ENCODE assay signal across 12 cellular contexts in the genomic region with DNA sequence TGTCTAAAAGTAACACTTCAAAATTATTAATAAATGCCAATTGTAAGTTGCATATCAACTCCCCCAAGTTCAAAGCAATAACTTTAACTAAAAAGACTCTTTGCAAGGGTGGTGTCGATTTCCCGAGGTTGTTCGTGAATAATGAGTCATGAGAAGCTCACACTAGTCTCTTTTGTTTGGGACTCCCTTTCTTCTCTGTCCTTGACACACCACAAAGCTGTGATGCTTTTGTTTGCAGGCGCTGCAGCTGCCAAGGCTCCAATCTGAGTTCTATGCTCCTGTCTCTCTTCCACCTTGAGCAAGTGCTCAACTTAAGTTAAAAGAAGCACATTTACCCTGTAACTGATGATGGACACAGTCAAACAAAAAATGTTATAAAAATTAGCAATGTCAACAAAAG.
DNase-seq lines count a peak whose midpoint lies in the region; ATAC-seq, FAIRE-seq and TF ChIP-seq lines count a peak whose summit lies in the region.
"Had no signal": no experiment of that assay in that cellular context is flagged by ENCODE, and none has a peak within 500 bp of the region (broad histone marks: within the 10 kb centered on the region; RNA-seq: fewer than 3 reads in every experiment).

No MANE protein-coding gene starts in this region.

- H3T11ph ChIP-seq in H9 (ENCODE audit: low read length): no peak overlapping the region

- H3K79me2 ChIP-seq in H9 (ENCODE audit: insufficient read depth, low read length) (no peaks in the 10 kb centered on the region), PC-3 (ENCODE audit: low read length) (no peaks in the 10 kb centered on the region), H1 (ENCODE audit: control insufficient read depth in 1 of 2, insufficient read depth in 2 of 2, low read length in 2 of 2) (peaks cover 0 to 36% of the 10 kb centered on the region in 2 experiments; a peak in 2 of 4 replicates)

- no peak for TF ChIP-seq EP300 in H1 (IDR thresholded peaks at IDR 0.05; ENCODE audit: borderline replicate concordance in 1 of 2, low read depth in 2 of 2, low read length in 2 of 2)

- H3K79me1 ChIP-seq in H9 (ENCODE audit: insufficient read depth, low read depth, low read length, poor library complexity, severe bottlenecking) (peaks cover 3% of the 10 kb centered on the region), H1 (ENCODE audit: low read depth, low read length) (peaks cover 2% of the 10 kb centered on the region; the same call in 1 of the 2 replicates)

- CTCF ChIA-PET in PC-3 (lab: Charles Lee) (interaction anchor here (0.7 kb wide), 1 partner anchor 174 kb away, joined by 3 read pairs; no protein-coding TSS in a partner anchor), H1 (lab: Charles Lee; ENCODE audit: partially characterized antibody) (interaction anchor here (1.8 kb wide), 1 partner anchor 12 kb away, joined by 9 read pairs; no protein-coding TSS in a partner anchor)

- no peak for TF ChIP-seq CTCF in H9 (conservative IDR thresholded peaks at IDR 0.05)
- no peak for TF ChIP-seq CTCF in PC-3 (conservative IDR thresholded peaks at IDR 0.05; ENCODE audit: low read depth, low read length)
- no peak for TF ChIP-seq CTCF in H1 (IDR thresholded peaks at IDR 0.05; ENCODE audit: control extremely low read depth in 1 of 3, insufficient read depth in 1 of 3, low read depth in 1 of 3, low read length in 3 of 3)
- TF ChIP-seq CTCF in nephron (IDR thresholded peaks at IDR 0.05; ENCODE audit: unreplicated experiment in 3 of 3): no peak

- H2BK120ac ChIP-seq in H9 (ENCODE audit: low read depth, low read length, poor library complexity, severe bottlenecking) (no peak overlapping the region), H1 (replicated peaks; ENCODE audit: low read depth, low read length) (no peak overlapping the region)

- H3K4me3 ChIP-seq in PC-3 (ENCODE audit: low read length) (no peak overlapping the region), H1 (ENCODE audit: extremely low read depth in 1 of 4, insufficient read depth in 2 of 4, low read depth in 3 of 4, low read length in 4 of 4) (no peak overlapping the region)

- intact Hi-C loops in PC-3 (cut with micrococcal nuclease): no loop called here
- intact Hi-C loops in cardiac septum (cut with DNase I): no loop called here

- H3K4me1 ChIP-seq in H9 (ENCODE audit: insufficient read depth, low read length) (peaks cover 7% of the 10 kb centered on the region; the same call in 1 of the 2 replicates), PC-3 (ENCODE audit: insufficient read depth, low read length) (peaks cover 8% of the 10 kb centered on the region; the same call in 1 of the 2 replicates), H1 (replicated peaks in 1 of 4; ENCODE audit: control insufficient read depth in 3 of 4, insufficient read depth in 4 of 4, low read length in 3 of 4) (peaks cover 0 to 12% (median 9%) of the 10 kb centered on the region in 4 experiments; a peak in 4 of 7 replicates)

- H2BK12ac ChIP-seq in H9 (ENCODE audit: insufficient read length, low read depth, low read length): no peak overlapping the region
- no peak overlapping the region for H2BK12ac ChIP-seq in H1 (ENCODE audit: low read depth, low read length)

- H3F3A ChIP-seq in PC-3 (ENCODE audit: low read length, unreplicated experiment): no peaks in the 10 kb centered on the region

- H3K14ac ChIP-seq in H9 (ENCODE audit: insufficient read depth, low read length) (no peak overlapping the region), H1 (ENCODE audit: insufficient read length) (no peak overlapping the region)

- H2BK20ac ChIP-seq in H9 (ENCODE audit: low read depth, low read length, poor library complexity, severe bottlenecking) (no peak overlapping the region), H1 (ENCODE audit: low read length) (no peak overlapping the region)

- H3K27ac Mint-ChIP-seq in H9: peak overlapping the region; percentile 32 to 54 (median 42); a peak in 3 of 7 replicates
- peak overlapping the region in 2 of 3 experiments; percentile 3 to 54 for H3K27ac Mint-ChIP-seq in nephron
- H3K27ac Mint-ChIP-seq: T-helper 2 cell treated with Interferon-gamma antibody and Interleukin-4, amounts not matched to agents 5 μg/mL and 100 μg/mL, for 36 hours had no signal

- H3K4me3 Mint-ChIP-seq in H9: no peak overlapping the region
- no peak overlapping the region for H3K4me3 Mint-ChIP-seq in nephron
- H3K4me3 Mint-ChIP-seq: T-helper 2 cell treated with Interferon-gamma antibody and Interleukin-4, amounts not matched to agents 5 μg/mL and 100 μg/mL, for 36 hours had no signal

- no peak overlapping the region for H3K56ac ChIP-seq in H9 (ENCODE audit: insufficient read length, low read depth, low read length)
- H3K56ac ChIP-seq in H1 (replicated peaks; ENCODE audit: insufficient read length, low read depth, low read length): no peak overlapping the region

- no peak for TF ChIP-seq POLR2A in H1 (IDR thresholded peaks at IDR 0.05; ENCODE audit: control extremely low read depth in 1 of 2, low read depth in 2 of 2, low read length in 2 of 2)

- no peaks in the 10 kb centered on the region for H3K9me2 ChIP-seq in PC-3 (replicated peaks; ENCODE audit: low read length)

- H3K9ac ChIP-seq in H9 (ENCODE audit: extremely low read depth, insufficient read length, low read length) (no peak overlapping the region), PC-3 (ENCODE audit: low read length) (no peak overlapping the region), H1 (replicated peaks in 1 of 4; ENCODE audit: extremely low read depth in 1 of 4, low read depth in 3 of 4, low read length in 3 of 4) (no peak overlapping the region)

- no peaks in the 10 kb centered on the region for H3K9me3 ChIP-seq in H9 (ENCODE audit: control insufficient read depth, low read depth, low read length)
- H3K9me3 ChIP-seq in PC-3 (ENCODE audit: low read length): no peaks in the 10 kb centered on the region
- no peaks in the 10 kb centered on the region for H3K9me3 ChIP-seq in H1 (ENCODE audit: insufficient read depth in 2 of 2, low read depth in 1 of 2, low read length in 1 of 2)

- H3K23me2 ChIP-seq in H9 (ENCODE audit: insufficient read length, low read depth, low read length, poor library complexity, severe bottlenecking) (no peaks in the 10 kb centered on the region), H1 (ENCODE audit: low read depth, low read length) (no peaks in the 10 kb centered on the region)

- no peak overlapping the region for H2BK15ac ChIP-seq in H9 (ENCODE audit: low read depth, low read length)
- H2BK15ac ChIP-seq in H1 (ENCODE audit: low read length): no peak overlapping the region

- H3K27me3 ChIP-seq in H9 (ENCODE audit: insufficient read depth, low read length) (no peaks in the 10 kb centered on the region), PC-3 (ENCODE audit: low read length) (no peaks in the 10 kb centered on the region), H1 (replicated peaks in 1 of 4; ENCODE audit: control insufficient read depth in 3 of 4, extremely low read depth in 1 of 4, insufficient read depth in 3 of 4, low read length in 3 of 4) (no peaks in the 10 kb centered on the region)

- ATAC-seq in PC-3: peak; percentile 90
- ATAC-seq in GM18868 (IDR thresholded peaks at IDR 0.05; ENCODE audit: unreplicated experiment): no peak

- peak; percentile 55 for FAIRE-seq in H1 (lab: Jason Lieb, UNC)

- no peaks in the 10 kb centered on the region for H4K20me1 ChIP-seq in H9 (ENCODE audit: control insufficient read depth, insufficient read depth, insufficient read length)
- no peaks in the 10 kb centered on the region; the same call in 1 of the 2 replicates for H4K20me1 ChIP-seq in PC-3 (ENCODE audit: low read length)
- H4K20me1 ChIP-seq in H1 (replicated peaks in 1 of 2; ENCODE audit: control insufficient read depth in 1 of 2, insufficient read depth in 2 of 2, low read length in 2 of 2): peaks cover 0 to 6% of the 10 kb centered on the region in 2 experiments

- DNase-seq in H9 (no peak), PC-3 (peak; percentile 55), H1 (ENCODE audit: low read depth in 1 of 2, low spot score in 2 of 2) (no peak), cardiac septum (ENCODE audit: low spot score) (no peak), NCI-H187 (lab: John Stamatoyannopoulos, UW) (no peak)
- DNase-seq in activated CD4-positive, alpha-beta T cell treated with anti-CD3 and anti-CD28 coated beads, Interleukin-2, amount 50 U/mL, for 48 hours: no peak
- DNase-seq: activated CD4-positive, alpha-beta T cell treated with anti-CD3 and anti-CD28 coated beads, Interleukin-2, amount 50 U/mL, for 1 hour; effector memory CD4-positive, alpha-beta T cell; NCI-H2227 treated with DMSO at 0.1 percent for 48 hours had no signal

- H3K27ac ChIP-seq in H9 (ENCODE audit: insufficient read length, low read depth, low read length) (no peak overlapping the region), PC-3 (ENCODE audit: low read length) (no peak overlapping the region), H1 (ENCODE audit: low read depth, low read length) (no peak overlapping the region)

- no peak overlapping the region for H2BK5ac ChIP-seq in H9 (ENCODE audit: insufficient read length, low read length)
- H2BK5ac ChIP-seq in H1 (ENCODE audit: low read depth, low read length): no peak overlapping the region

- H4K8ac ChIP-seq in H9 (replicated peaks; ENCODE audit: insufficient read length, low read depth, low read length) (no peak overlapping the region), H1 (ENCODE audit: extremely low read depth, insufficient read depth, low read length) (no peak overlapping the region)

- H3K9me3 Mint-ChIP-seq in H9: no peaks in the 10 kb centered on the region
- H3K9me3 Mint-ChIP-seq in nephron: no peaks in the 10 kb centered on the region
- H3K9me3 Mint-ChIP-seq: T-helper 2 cell treated with Interferon-gamma antibody and Interleukin-4, amounts not matched to agents 5 μg/mL and 100 μg/mL, for 36 hours had no signal

- H3K36me3 Mint-ChIP-seq in H9 (ENCODE audit: insufficient read depth in 1 of 3, low read depth in 3 of 3) (peaks cover 8 to 50% (median 30%) of the 10 kb centered on the region in 3 experiments; a peak in 6 of 7 replicates), nephron (ENCODE audit: low read depth) (peaks cover 63% of the 10 kb centered on the region)

- H4K5ac ChIP-seq in H9 (ENCODE audit: insufficient read length, low read depth, low read length) (no peak overlapping the region), H1 (ENCODE audit: insufficient read length, low read depth, low read length) (no peak overlapping the region)

- H3K23ac ChIP-seq in H9 (ENCODE audit: insufficient read length, low read depth, low read length) (no peak overlapping the region), H1 (ENCODE audit: insufficient read length) (no peak overlapping the region)

- no peak overlapping the region for H3K4me2 ChIP-seq in H9 (ENCODE audit: insufficient read depth, insufficient read length, low read length)
- no peak overlapping the region for H3K4me2 ChIP-seq in PC-3 (ENCODE audit: low read length)
- H3K4me2 ChIP-seq in H1 (ENCODE audit: insufficient read depth in 1 of 2, low read depth in 2 of 2, low read length in 2 of 2): no peak overlapping the region

- H2AFZ ChIP-seq in H9 (ENCODE audit: low read length) (no peak overlapping the region), PC-3 (ENCODE audit: low read length) (no peak overlapping the region), H1 (ENCODE audit: low read length) (no peak overlapping the region)

- no peak overlapping the region for H3K4ac ChIP-seq in H9 (ENCODE audit: low read depth, low read length)
- H3K4ac ChIP-seq in H1 (replicated peaks; ENCODE audit: insufficient read length, low read depth, low read length): no peak overlapping the region

- no CpG with 5 or more reads among the region's 4 CpGs for WGBS in H9 (ENCODE audit: extremely low coverage, insufficient read length, low lambda C conversion rate)
- WGBS in H1 (ENCODE audit: extremely low coverage in 1 of 2, insufficient coverage in 1 of 2, insufficient read length in 1 of 2, insufficient replicate concordance in 2 of 2, low coverage in 1 of 2, low lambda C conversion rate in 2 of 2, missing lambda C conversion rate in 1 of 2), 2 experiments: 80% methylated on average over 4 of the region's 4 CpGs; no CpG with 5 or more reads in 1 of the 2 experiments

- H4K91ac ChIP-seq in H9 (ENCODE audit: insufficient read length, low read depth, low read length) (no peak overlapping the region), H1 (replicated peaks; ENCODE audit: insufficient read length, low read length) (no peak overlapping the region)

- TF ChIP-seq RAD21 in H1 (IDR thresholded peaks at IDR 0.05 in 1 of 2, conservative IDR thresholded peaks at IDR 0.05 in 1 of 2; ENCODE audit: low read depth in 2 of 2, low read length in 2 of 2): no peak

- H3K4me1 Mint-ChIP-seq in H9 (peaks cover 32 to 43% of the 10 kb centered on the region in 2 experiments), nephron (peaks cover 25% of the 10 kb centered on the region)

- POLR2A ChIA-PET in PC-3 (lab: Charles Lee; ENCODE audit: unreplicated experiment): no interaction called here
- POLR2A ChIA-PET in H1 (lab: Charles Lee; ENCODE audit: partially characterized antibody): no interaction called here

- H3K18ac ChIP-seq in H9 (ENCODE audit: insufficient read length, low read depth, low read length) (no peak overlapping the region), H1 (ENCODE audit: extremely low read depth, low read length) (no peak overlapping the region)

- no TSS peak for BruUV-seq in PC-3 (replicated peaks; lab: Mats Ljungman, UMichigan)

- H3K27me3 Mint-ChIP-seq in H9 (ENCODE audit: low read depth) (no peaks in the 10 kb centered on the region), nephron (ENCODE audit: low read depth) (no peaks in the 10 kb centered on the region)

- H2AK5ac ChIP-seq in H9 (ENCODE audit: insufficient read length, low read length): no peak overlapping the region
- no peak overlapping the region for H2AK5ac ChIP-seq in H1 (ENCODE audit: low read depth, low read length)

- H3K36me3 ChIP-seq in PC-3 (ENCODE audit: low read depth, low read length) (no peaks in the 10 kb centered on the region), H1 (ENCODE audit: control insufficient read depth in 2 of 4, insufficient read depth in 4 of 4, low read length in 3 of 4) (peaks cover 3 to 35% (median 8%) of the 10 kb centered on the region in 4 experiments; a peak in 7 of 8 replicates)
